9 cellular contexts compared by ENCODE assay signal in genomic region chr7:116630932-116631449, GRCh38. TPM values are rescaled to one million over a fixed set of nuclear protein-coding genes. Genes with fewer than 3 reads are reported as not detected.
DNase-seq lines count a peak whose midpoint lies in the region; ATAC-seq and TF ChIP-seq lines count a peak whose summit lies in the region.
"Had no signal": no experiment of that assay in that cellular context is flagged by ENCODE, and none has a peak within 500 bp of the region (broad histone marks: within the 10 kb centered on the region; RNA-seq: fewer than 3 reads in every experiment).

No MANE protein-coding gene starts in this region.

- H3K9me3 Mint-ChIP-seq in activated T-helper 1 cell treated with anti-CD3 and anti-CD28 coated beads, Interleukin-12 subunit alpha, Interleukin-12 subunit beta, Interleukin-2, Interleukin-4 antibody, amounts not matched to agents 30 ng/mL and 10 ng/mL and 1 ng/mL, durations not matched to agents 14 hours and 24 hours and 36 hours = no peaks in the 10 kb centered on the region
- H3K9me3 Mint-ChIP-seq: stimulated activated naive CD8-positive, alpha-beta T cell treated with anti-CD3 and anti-CD28 coated beads, Interleukin-15, Interleukin-2, amounts not matched to agents 100 ng/mL and 50 ng/mL, for 24 hours had no signal

- no peak overlapping the region for H3K4me2 ChIP-seq in smooth muscle cell

- H3K27me3 Mint-ChIP-seq in activated T-helper 1 cell treated with anti-CD3 and anti-CD28 coated beads, Interleukin-12 subunit alpha, Interleukin-12 subunit beta, Interleukin-2, Interleukin-4 antibody, amounts not matched to agents 30 ng/mL and 10 ng/mL and 1 ng/mL, durations not matched to agents 14 hours and 24 hours and 36 hours (ENCODE audit: insufficient read depth) = peaks cover 7% of the 10 kb centered on the region

- H3K4me1 ChIP-seq in smooth muscle cell (ENCODE audit: low read depth) (no peaks in the 10 kb centered on the region), ovary (ENCODE audit: insufficient read depth) (peaks cover 2% of the 10 kb centered on the region)

- no peaks in the 10 kb centered on the region for H3K4me1 Mint-ChIP-seq in activated T-helper 1 cell treated with anti-CD3 and anti-CD28 coated beads, Interleukin-12 subunit alpha, Interleukin-12 subunit beta, Interleukin-2, Interleukin-4 antibody, amounts not matched to agents 30 ng/mL and 10 ng/mL and 1 ng/mL, durations not matched to agents 14 hours and 24 hours and 36 hours (ENCODE audit: low read depth)

- no peak for TF ChIP-seq EP300 in ovary (IDR thresholded peaks at IDR 0.05)

- TF ChIP-seq POLR2A in ovary (IDR thresholded peaks at IDR 0.05) = no peak

- H3K9me3 ChIP-seq in smooth muscle cell (replicated peaks; ENCODE audit: low read depth) (no peaks in the 10 kb centered on the region), ovary (no peaks in the 10 kb centered on the region)

- no peak overlapping the region for H3K4me3 ChIP-seq in smooth muscle cell
- no peak overlapping the region for H3K4me3 ChIP-seq in ovary

- TF ChIP-seq CTCF in smooth muscle cell (IDR thresholded peaks at IDR 0.05; ENCODE audit: borderline replicate concordance, insufficient read depth, poor library complexity, severe bottlenecking) (no peak), ovary (IDR thresholded peaks at IDR 0.05) (no peak)

- peak; percentile 68 for ATAC-seq in HG02798 (IDR thresholded peaks at IDR 0.05; ENCODE audit: poor library complexity, unreplicated experiment)

- no peaks in the 10 kb centered on the region for H3K79me2 ChIP-seq in smooth muscle cell (ENCODE audit: low read depth)

- H3K4me3 Mint-ChIP-seq in activated T-helper 1 cell treated with anti-CD3 and anti-CD28 coated beads, Interleukin-12 subunit alpha, Interleukin-12 subunit beta, Interleukin-2, Interleukin-4 antibody, amounts not matched to agents 30 ng/mL and 10 ng/mL and 1 ng/mL, durations not matched to agents 14 hours and 24 hours and 36 hours = no peak overlapping the region
- H3K4me3 Mint-ChIP-seq: stimulated activated naive CD8-positive, alpha-beta T cell treated with anti-CD3 and anti-CD28 coated beads, Interleukin-15, Interleukin-2, amounts not matched to agents 100 ng/mL and 50 ng/mL, for 24 hours had no signal

- no peaks in the 10 kb centered on the region for H4K20me1 ChIP-seq in smooth muscle cell (ENCODE audit: low read depth)

- H3F3A ChIP-seq in smooth muscle cell (ENCODE audit: low read depth) = no peaks in the 10 kb centered on the region

- intact Hi-C loops in activated T-helper 1 cell treated with anti-CD3 and anti-CD28 coated beads, Interleukin-12 subunit alpha, Interleukin-12 subunit beta, Interleukin-2, Interleukin-4 antibody, amounts not matched to agents 30 ng/mL and 10 ng/mL and 1 ng/mL, durations not matched to agents 14 hours and 24 hours and 36 hours (cut with micrococcal nuclease) = no loop called here
- intact Hi-C loops in ovary (cut with DNase I) = no loop called here

- H3K27ac ChIP-seq in smooth muscle cell (ENCODE audit: low read depth) (no peak overlapping the region), ovary (no peak overlapping the region)

- DNase-seq in GM04503 (ENCODE audit: low read depth) = peak; percentile 42
- peak; percentile 92 for DNase-seq in RPMI7951 (ENCODE audit: low read depth)
- peak; percentile 90 for DNase-seq in glomerular visceral epithelial cell (ENCODE audit: extremely low spot score)
- DNase-seq in smooth muscle cell (lab: John Stamatoyannopoulos, UW; ENCODE audit: unreplicated experiment) = no peak
- DNase-seq in hippocampal formation (lab: John Stamatoyannopoulos, UW) = no peak
- DNase-seq in activated T-helper 1 cell treated with anti-CD3 and anti-CD28 coated beads, Interleukin-12 subunit alpha, Interleukin-12 subunit beta, Interleukin-2, Interleukin-4 antibody, amounts not matched to agents 30 ng/mL and 10 ng/mL and 1 ng/mL, durations not matched to agents 14 hours and 24 hours and 36 hours (ENCODE audit: low spot score) = no peak
- DNase-seq in ovary = no peak

- H2AFZ ChIP-seq in smooth muscle cell (ENCODE audit: low read depth) = peak overlapping the region; percentile 30

- H3K36me3 ChIP-seq in smooth muscle cell (ENCODE audit: low read depth) = no peaks in the 10 kb centered on the region
- no peaks in the 10 kb centered on the region for H3K36me3 ChIP-seq in ovary

- no peak overlapping the region for H3K27ac Mint-ChIP-seq in activated T-helper 1 cell treated with anti-CD3 and anti-CD28 coated beads, Interleukin-12 subunit alpha, Interleukin-12 subunit beta, Interleukin-2, Interleukin-4 antibody, amounts not matched to agents 30 ng/mL and 10 ng/mL and 1 ng/mL, durations not matched to agents 14 hours and 24 hours and 36 hours
- H3K27ac Mint-ChIP-seq: stimulated activated naive CD8-positive, alpha-beta T cell treated with anti-CD3 and anti-CD28 coated beads, Interleukin-15, Interleukin-2, amounts not matched to agents 100 ng/mL and 50 ng/mL, for 24 hours had no signal

- H3K27me3 ChIP-seq in smooth muscle cell (ENCODE audit: low read depth) (no peaks in the 10 kb centered on the region), ovary (no peaks in the 10 kb centered on the region)

- 67% methylated on average over 10 of the region's 10 CpGs for WGBS in smooth muscle cell (ENCODE audit: low lambda C conversion rate)
- 83 to 89% (median 86%) methylated on average over 10 of the region's 10 CpGs for WGBS in ovary, 3 donors

- H3K36me3 Mint-ChIP-seq in activated T-helper 1 cell treated with anti-CD3 and anti-CD28 coated beads, Interleukin-12 subunit alpha, Interleukin-12 subunit beta, Interleukin-2, Interleukin-4 antibody, amounts not matched to agents 30 ng/mL and 10 ng/mL and 1 ng/mL, durations not matched to agents 14 hours and 24 hours and 36 hours (ENCODE audit: low read depth) = no peaks in the 10 kb centered on the region

- no peak overlapping the region for H3K9ac ChIP-seq in smooth muscle cell (ENCODE audit: low read depth)

RNA-seq across cellular contexts. Expression of gene MET, which starts 41.0 kb away (rescaled TPM):
- total RNA-seq in RPMI7951 (2014; rRNA removed; shearing (Covaris generic)) = 52.7 and 62.1 TPM in 2 replicates
- total RNA-seq in smooth muscle cell (12.0 and 12.8 TPM in 2 replicates), ovary (10 to 100 TPM in 1 of 7 donors, 1 to 10 TPM in 6; 2.8 to 33.9 (median 5.8) TPM)
- polyA plus RNA-seq in smooth muscle cell (1.2 and 5.2 TPM in 2 replicates), ovary (1 to 10 TPM; 1.3 to 5.9 TPM)
- total RNA-seq in activated T-helper 1 cell treated with anti-CD3 and anti-CD28 coated beads, Interleukin-12 subunit alpha, Interleukin-12 subunit beta, Interleukin-2, Interleukin-4 antibody, amounts not matched to agents 30 ng/mL and 10 ng/mL and 1 ng/mL, durations not matched to agents 14 hours and 24 hours and 36 hours = 3.2 TPM in 2 replicates

Comparison
In these comparisons a context has a peak if more than half of its experiments do, and no peak if none do; other contexts are left out.
1. DNase-seq: peak in GM04503 (single experiment), RPMI7951 (single experiment) and glomerular visceral epithelial cell (single experiment); none in smooth muscle cell (single experiment), hippocampal formation (0 of 2), activated T-helper 1 cell treated with anti-CD3 and anti-CD28 coated beads, Interleukin-12 subunit alpha, Interleukin-12 subunit beta, Interleukin-2, Interleukin-4 antibody, amounts not matched to agents 30 ng/mL and 10 ng/mL and 1 ng/mL, durations not matched to agents 14 hours and 24 hours and 36 hours (single experiment) and ovary (0 of 5).